8 cellular contexts compared by ENCODE assay signal in the genomic region with DNA sequence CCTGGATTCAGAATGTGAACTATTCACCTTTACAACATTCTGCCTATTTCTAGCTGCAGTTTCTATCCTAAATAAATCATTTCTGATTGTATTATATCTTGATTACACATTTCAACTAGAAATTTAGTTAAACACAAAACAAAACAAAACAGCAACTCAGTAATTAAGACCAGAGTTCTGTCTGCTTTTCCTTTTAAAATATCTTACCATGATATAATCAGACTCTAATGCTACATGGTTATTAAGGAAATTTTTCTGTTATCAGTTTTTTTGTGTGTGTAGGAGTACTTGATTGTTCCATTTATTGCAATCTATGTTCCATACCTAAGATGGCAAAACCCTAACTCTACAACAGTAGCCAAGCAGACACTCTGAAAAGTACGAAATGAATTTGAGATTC.
"Had no signal": no experiment of that assay in that cellular context is flagged by ENCODE, and none has a peak within 500 bp of the region (broad histone marks: within the 10 kb centered on the region; RNA-seq: fewer than 3 reads in every experiment).

No MANE protein-coding gene starts in this region.

- DNase-seq: GDM1, GF-D8 had no signal

- H3K4me3 ChIP-seq: GM12878 had no signal

- ATAC-seq: GM12878 had no signal

- FAIRE-seq: G401.6, GM12878, GM12891, GM12892, GM18507, GM19239 had no signal
